In genomic region chr2:74393525-74393924, GRCh38 we compare ENCODE assay signal across 22 cellular contexts.
"Had no signal": no experiment of that assay in that cellular context is flagged by ENCODE, and none has a peak within 500 bp of the region (broad histone marks: within the 10 kb centered on the region; RNA-seq: fewer than 3 reads in every experiment).

No MANE protein-coding gene starts in this region.

- H3K9me3 Mint-ChIP-seq: activated naive CD8-positive, alpha-beta T cell treated with anti-CD3 and anti-CD28 coated beads, Interleukin-2, amount 10 ng/mL, durations not matched to agents 7 days and 5 days; WTC11 had no signal

- H3K36me3 ChIP-seq: breast epithelium had no signal

- H3K36me3 Mint-ChIP-seq: activated naive CD8-positive, alpha-beta T cell treated with anti-CD3 and anti-CD28 coated beads, Interleukin-2, amount 10 ng/mL, durations not matched to agents 7 days and 5 days; WTC11 had no signal

- H3K27ac ChIP-seq: breast epithelium had no signal

- H3K4me3 ChIP-seq: breast epithelium had no signal

- H3K27me3 ChIP-seq: breast epithelium had no signal

- H3K9me3 ChIP-seq: breast epithelium had no signal

- ATAC-seq: activated CD8-positive, alpha-beta T cell treated with anti-CD3 and anti-CD28 coated beads, Interleukin-2, amount 10 ng/mL, durations not matched to agents 7 days and 5 days; PC-3; WTC11 had no signal

- DNase-seq: activated CD4-positive, alpha-beta T cell treated with anti-CD3 and anti-CD28 coated beads for 48 hours; activated CD4-positive, alpha-beta T cell treated with anti-CD3 and anti-CD28 coated beads, Interleukin-2, amount 50 U/mL, for 4 hours; activated CD4-positive, CD25-positive, alpha-beta regulatory T cell treated with anti-CD3 and anti-CD28 coated beads, Interleukin-2, amount 50 U/mL, for 72 hours; activated CD8-positive, alpha-beta memory T cell treated with anti-CD3 and anti-CD28 coated beads, Interleukin-2, amount 50 U/mL, for 48 hours; activated CD8-positive, alpha-beta T cell treated with anti-CD3 and anti-CD28 coated beads, Interleukin-2, amount 10 ng/mL, durations not matched to agents 7 days and 5 days; activated naive CD4-positive, alpha-beta T cell treated with anti-CD3 and anti-CD28 coated beads, Interleukin-2, amount 50 U/mL, for 16 hours; activated naive CD8-positive, alpha-beta T cell treated with anti-CD3 and anti-CD28 coated beads, Interleukin-2, amount 10 ng/mL, durations not matched to agents 7 days and 5 days; activated T-cell treated with anti-CD3 and anti-CD28 coated beads, Interleukin-2, amount 50 U/mL, for 1 hour; aorta; caudate nucleus; Kasumi-1; NCI-H1048; NCI-H146; NCI-H187 treated with DMSO at 0.1 percent for 48 hours; NCI-H2081 treated with DMSO at 0.1 percent for 48 hours; NCI-H446; NCI-H524; PC-3; SHP77 treated with DMSO at 0.1 percent for 48 hours; T-helper 1 cell had no signal

- H3K4me3 Mint-ChIP-seq: activated CD8-positive, alpha-beta T cell treated with anti-CD3 and anti-CD28 coated beads, Interleukin-2, amount 10 ng/mL, durations not matched to agents 7 days and 5 days; activated naive CD8-positive, alpha-beta T cell treated with anti-CD3 and anti-CD28 coated beads, Interleukin-2, amount 10 ng/mL, durations not matched to agents 7 days and 5 days; WTC11 had no signal

- H3K27ac Mint-ChIP-seq: activated CD8-positive, alpha-beta T cell treated with anti-CD3 and anti-CD28 coated beads, Interleukin-2, amount 10 ng/mL, durations not matched to agents 7 days and 5 days; activated naive CD8-positive, alpha-beta T cell treated with anti-CD3 and anti-CD28 coated beads, Interleukin-2, amount 10 ng/mL, durations not matched to agents 7 days and 5 days; WTC11 had no signal
